10 cellular contexts compared by ENCODE assay signal in genomic region chr17:28718317-28718672, GRCh38. TPM values are rescaled to one million over a fixed set of nuclear protein-coding genes. Genes with fewer than 3 reads are reported as not detected.
DNase-seq lines count a peak whose midpoint lies in the region; ATAC-seq and TF ChIP-seq lines count a peak whose summit lies in the region.
"Had no signal": no experiment of that assay in that cellular context is flagged by ENCODE, and none has a peak within 500 bp of the region (broad histone marks: within the 10 kb centered on the region; RNA-seq: fewer than 3 reads in every experiment).

No MANE protein-coding gene starts in this region.

- H3K27me3 ChIP-seq in ascending aorta (no peaks in the 10 kb centered on the region), left lung (peaks cover 0 to 19% of the 10 kb centered on the region in 2 donors), tibial artery (no peaks in the 10 kb centered on the region)

- H3K9me3 ChIP-seq in ascending aorta (no peaks in the 10 kb centered on the region), left lung (no peaks in the 10 kb centered on the region), tibial artery (no peaks in the 10 kb centered on the region)

- peak overlapping the region; percentile 98 for H3K27ac ChIP-seq in ascending aorta
- H3K27ac ChIP-seq in left lung: peak overlapping the region; percentile 79 to 86
- H3K27ac ChIP-seq in tibial artery: peak overlapping the region; percentile 96 to 98
- H3K27ac ChIP-seq: HL-60 had no signal

- TF ChIP-seq CTCF in ascending aorta (IDR thresholded peaks at IDR 0.05) (no peak), left lung (IDR thresholded peaks at IDR 0.05) (no peak), tibial artery (IDR thresholded peaks at IDR 0.05) (no peak)

- intact Hi-C loops in ascending aorta (cut with DNase I): loop anchor here (2.0 to 5.0 kb wide), 3 partner anchors 73 to 311 kb away; partner anchors contain the start of genes BLTP2, PHF12 and SLC46A1
- intact Hi-C loops in left lung (cut with DNase I): no loop called here
- intact Hi-C loops in tibial artery (cut with DNase I; ENCODE audit: low total_unique reads): no loop called here

- DNase-seq in activated T-cell treated with anti-CD3 and anti-CD28 coated beads, Interleukin-2, amount 50 U/mL, for 72 hours: no peak
- no peak for DNase-seq in activated T-cell treated with anti-CD3 and anti-CD28 coated beads, Interleukin-2, amount 50 U/mL, for 48 hours
- DNase-seq in ascending aorta (ENCODE audit: low spot score in 2 of 2): no peak
- DNase-seq in left lung: no peak
- DNase-seq in tibial artery: no peak
- DNase-seq: activated CD8-positive, alpha-beta memory T cell treated with anti-CD3 and anti-CD28 coated beads, Interleukin-2, amount 50 U/mL, for 4 hours had no signal

- no peak overlapping the region for H3K27ac Mint-ChIP-seq in activated T-cell treated with anti-CD3 and anti-CD28 coated beads, Interleukin-2, amount 50 U/mL, for 72 hours

- H3K27me3 Mint-ChIP-seq in activated T-cell treated with anti-CD3 and anti-CD28 coated beads, Interleukin-2, amount 50 U/mL, for 72 hours (ENCODE audit: low read depth): peaks cover 6% of the 10 kb centered on the region

- peaks cover 12 to 22% of the 10 kb centered on the region in 2 donors for H3K36me3 Mint-ChIP-seq in activated T-cell treated with anti-CD3 and anti-CD28 coated beads, Interleukin-2, amount 50 U/mL, for 72 hours (ENCODE audit: insufficient read depth in 2 of 2)

- H3K9me3 Mint-ChIP-seq in activated T-cell treated with anti-CD3 and anti-CD28 coated beads, Interleukin-2, amount 50 U/mL, for 72 hours: no peaks in the 10 kb centered on the region

- H3K4me3 ChIP-seq in ascending aorta (peak overlapping the region; percentile 82 to 85), left lung (peak overlapping the region; percentile 65 to 96), tibial artery (peak overlapping the region; percentile 65 to 86)

- H3K4me1 ChIP-seq in ascending aorta (peaks cover 11 to 40% of the 10 kb centered on the region in 2 donors), left lung (peaks cover 40 to 72% of the 10 kb centered on the region in 2 donors), tibial artery (peaks cover 0 to 54% (median 49%) of the 10 kb centered on the region in 4 donors)

- peaks cover 44% of the 10 kb centered on the region for H3K4me1 Mint-ChIP-seq in activated T-cell treated with anti-CD3 and anti-CD28 coated beads, Interleukin-2, amount 50 U/mL, for 72 hours (ENCODE audit: low read depth)

- ATAC-seq in activated T-cell treated with anti-CD3 and anti-CD28 coated beads, Interleukin-2, amount 50 U/mL, for 72 hours (replicated peaks in 1 of 2): no peak
- ATAC-seq in left lung (no peak), HG02852 (IDR thresholded peaks at IDR 0.05; ENCODE audit: unreplicated experiment) (no peak), HG02885 (IDR thresholded peaks at IDR 0.05; ENCODE audit: poor library complexity, unreplicated experiment) (no peak), HG03196 (IDR thresholded peaks at IDR 0.05; ENCODE audit: unreplicated experiment) (no peak)

- peaks cover 23 to 44% of the 10 kb centered on the region in 2 donors for H3K36me3 ChIP-seq in ascending aorta
- H3K36me3 ChIP-seq in left lung: peaks cover 0 to 49% of the 10 kb centered on the region in 2 donors
- peaks cover 36 to 50% (median 47%) of the 10 kb centered on the region in 3 donors for H3K36me3 ChIP-seq in tibial artery

- H3K4me3 Mint-ChIP-seq in activated T-cell treated with anti-CD3 and anti-CD28 coated beads, Interleukin-2, amount 50 U/mL, for 72 hours: peak overlapping the region; percentile 29 to 81

RNA-seq across cellular contexts. Expression of gene RAB34, which starts 0.6 kb away (rescaled TPM):
- 10 to 100 TPM; 10.4 to 17.3 TPM for total RNA-seq in activated T-cell treated with anti-CD3 and anti-CD28 coated beads, Interleukin-2, amount 50 U/mL, for 72 hours
- total RNA-seq in ascending aorta: 172 TPM
- total RNA-seq in left lung: 10 to 100 TPM; 79.4 to 79.5 TPM

RNA-seq across cellular contexts. Expression of gene RPL23A, which starts 1.5 kb away (rescaled TPM):
- 1,000 to 10,000 TPM; 2,006 to 2,174 TPM for total RNA-seq in activated T-cell treated with anti-CD3 and anti-CD28 coated beads, Interleukin-2, amount 50 U/mL, for 72 hours
- total RNA-seq in ascending aorta (491 TPM), left lung (1,000 to 10,000 TPM; 1,170 to 1,265 TPM)

RNA-seq across cellular contexts. Expression of gene PROCA1, which starts 6.6 kb away (rescaled TPM):
- 1 to 10 TPM; 8.0 to 9.6 TPM for total RNA-seq in activated T-cell treated with anti-CD3 and anti-CD28 coated beads, Interleukin-2, amount 50 U/mL, for 72 hours
- 1.6 TPM for total RNA-seq in ascending aorta
- total RNA-seq in left lung: 1 to 10 TPM; 1.9 to 2.0 TPM

RNA-seq across cellular contexts. Expression of gene TLCD1, which starts 7.7 kb away (rescaled TPM):
- total RNA-seq in activated T-cell treated with anti-CD3 and anti-CD28 coated beads, Interleukin-2, amount 50 U/mL, for 72 hours: 1 to 10 TPM; 5.2 to 9.0 TPM
- total RNA-seq in ascending aorta (not detected), left lung (10 to 100 TPM; 18.4 to 20.7 TPM)

RNA-seq across cellular contexts. Expression of gene NEK8, which starts 10.3 kb away (rescaled TPM):
- 10 to 100 TPM in 1 of 2 donors, 1 to 10 TPM in 1; 6.9 to 10.9 TPM for total RNA-seq in activated T-cell treated with anti-CD3 and anti-CD28 coated beads, Interleukin-2, amount 50 U/mL, for 72 hours
- total RNA-seq in ascending aorta (3.2 TPM), left lung (1 to 10 TPM; 5.6 to 7.5 TPM)
